In the genomic region with DNA sequence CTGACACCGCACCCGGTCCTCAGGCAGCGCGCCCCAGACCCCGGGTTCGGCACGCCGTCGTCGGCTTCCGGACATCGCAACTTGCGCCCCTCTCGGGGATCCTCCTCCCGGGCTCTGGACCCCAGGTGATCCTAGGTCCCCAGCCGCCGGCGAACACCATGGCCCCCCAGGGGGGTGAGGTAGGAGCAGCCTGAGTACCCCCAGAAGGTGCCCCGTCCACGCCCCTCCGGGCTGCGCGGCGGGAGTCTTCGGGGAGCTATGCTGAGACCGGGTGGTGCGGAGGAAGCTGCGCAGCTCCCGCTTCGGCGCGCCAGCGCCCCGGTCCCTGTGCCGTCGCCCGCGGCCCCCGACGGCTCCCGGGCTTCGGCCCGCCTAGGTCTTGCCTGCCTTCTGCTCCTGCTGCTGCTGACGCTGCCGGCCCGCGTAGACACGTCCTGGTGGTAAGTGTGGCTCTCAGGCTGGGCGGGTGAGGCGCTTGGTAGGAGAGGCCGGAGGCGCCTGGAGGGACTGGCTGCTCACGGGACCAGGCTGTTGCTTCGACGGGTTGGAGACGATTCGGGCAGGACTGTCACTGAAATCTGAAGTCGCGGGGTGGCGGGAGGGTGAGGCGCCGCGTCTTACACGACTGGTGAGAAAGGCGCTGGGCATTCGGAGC, we compare ENCODE assay signal across 9 cellular contexts. TPM values are rescaled to one million over a fixed set of nuclear protein-coding genes. Genes with fewer than 3 reads are reported as not detected.
DNase-seq lines count a peak whose midpoint lies in the region; ATAC-seq, FAIRE-seq and TF ChIP-seq lines count a peak whose summit lies in the region.
"Had no signal": no experiment of that assay in that cellular context is flagged by ENCODE, and none has a peak within 500 bp of the region (broad histone marks: within the 10 kb centered on the region; RNA-seq: fewer than 3 reads in every experiment).

No MANE protein-coding gene starts in this region.

- peak; percentile 13 for ATAC-seq in GM21619 (IDR thresholded peaks at IDR 0.05; ENCODE audit: unreplicated experiment)
- ATAC-seq in naive thymus-derived CD4-positive, alpha-beta T cell, result peak; percentile 48

- H3K36me3 Mint-ChIP-seq in T-helper 1 cell treated with Interleukin-12 subunit alpha and Interleukin-12 subunit beta and Interleukin-4 antibody, amounts not matched to agents 30 μg/mL and 1 μg/mL, for 36 hours (ENCODE audit: low read depth), result no peaks in the 10 kb centered on the region
- H3K36me3 Mint-ChIP-seq in naive thymus-derived CD4-positive, alpha-beta T cell, result no peaks in the 10 kb centered on the region

- no peaks in the 10 kb centered on the region for H4K20me1 ChIP-seq in H1 (replicated peaks in 1 of 2; ENCODE audit: control insufficient read depth in 1 of 2, insufficient read depth in 2 of 2, low read length in 2 of 2)

- H3K27ac ChIP-seq in H1 (ENCODE audit: low read depth, low read length), result no peak overlapping the region
- H3K27ac ChIP-seq in naive thymus-derived CD4-positive, alpha-beta T cell (ENCODE audit: low read depth, low read length), result no peak overlapping the region

- intact Hi-C loops in naive thymus-derived CD4-positive, alpha-beta T cell (cut with micrococcal nuclease), result loop anchor here (2.0 to 10.0 kb wide), 3 partner anchors 110 to 566 kb away; a partner anchor contains a TSS

- 0 out of 2 replicates have a peak overlapping the region, but pooled peaks have one; percentile 88 for H2BK15ac ChIP-seq in H1 (ENCODE audit: low read length)

- H3K4me1 ChIP-seq in H1 (replicated peaks in 1 of 4; ENCODE audit: control insufficient read depth in 3 of 4, insufficient read depth in 4 of 4, low read length in 3 of 4), result peaks cover 0 to 25% (median 8%) of the 10 kb centered on the region in 4 experiments; a peak in 5 of 7 replicates
- H3K4me1 ChIP-seq in naive thymus-derived CD4-positive, alpha-beta T cell (ENCODE audit: control insufficient read depth in 2 of 2, insufficient read depth in 2 of 2, low read length in 2 of 2), result peaks cover 10 to 12% of the 10 kb centered on the region in 2 donors

- peaks cover 62% of the 10 kb centered on the region for H3K27me3 Mint-ChIP-seq in T-helper 1 cell treated with Interleukin-12 subunit alpha and Interleukin-12 subunit beta and Interleukin-4 antibody, amounts not matched to agents 30 μg/mL and 1 μg/mL, for 36 hours (ENCODE audit: low read depth)
- peaks cover 10 to 57% (median 18%) of the 10 kb centered on the region in 5 donors for H3K27me3 Mint-ChIP-seq in naive thymus-derived CD4-positive, alpha-beta T cell

- no peak overlapping the region for H3K56ac ChIP-seq in H1 (replicated peaks; ENCODE audit: insufficient read length, low read depth, low read length)

- CTCF ChIA-PET in H1 (lab: Charles Lee; ENCODE audit: partially characterized antibody), result interaction anchor here (0.7 to 1.7 kb wide), 6 partner anchors 9 to 151 kb away, joined by 3 to 4 read pairs (median 3); no protein-coding TSS in a partner anchor
- CTCF ChIA-PET in naive thymus-derived CD4-positive, alpha-beta T cell (lab: Charles Lee), result interaction anchor here (1.2 kb wide), 1 partner anchor 105 kb away, joined by 3 read pairs; no protein-coding TSS in a partner anchor

- peak overlapping the region; percentile 66 to 98 for H3K4me2 ChIP-seq in H1 (ENCODE audit: insufficient read depth in 1 of 2, low read depth in 2 of 2, low read length in 2 of 2)

- H3K23ac ChIP-seq in H1 (ENCODE audit: insufficient read length), result no peak overlapping the region

- peak in 1 of 2 experiments; percentile 86 for DNase-seq in H1 (ENCODE audit: low read depth in 1 of 2, low spot score in 2 of 2)
- peak in 7 of 9 donors; percentile 22 to 46 (median 35) for DNase-seq in naive thymus-derived CD4-positive, alpha-beta T cell
- no peak for DNase-seq in NCI-H2227 treated with DMSO at 0.1 percent for 48 hours (lab: John Stamatoyannopoulos, UW)
- no peak for DNase-seq in amniotic stem cell (lab: John Stamatoyannopoulos, UW)
- no peak for DNase-seq in AG08395 (ENCODE audit: low spot score)
- DNase-seq in SKM-1 treated with dmso at 0.1 percent for 144 hours (lab: John Stamatoyannopoulos, UW; ENCODE audit: unreplicated experiment), result no peak

- no peak overlapping the region for H2BK5ac ChIP-seq in H1 (ENCODE audit: low read depth, low read length)

- no peak overlapping the region for H3K27ac Mint-ChIP-seq in T-helper 1 cell treated with Interleukin-12 subunit alpha and Interleukin-12 subunit beta and Interleukin-4 antibody, amounts not matched to agents 30 μg/mL and 1 μg/mL, for 36 hours
- H3K27ac Mint-ChIP-seq in naive thymus-derived CD4-positive, alpha-beta T cell, result no peak overlapping the region

- H3K9ac ChIP-seq in H1 (replicated peaks in 1 of 4; ENCODE audit: extremely low read depth in 1 of 4, low read depth in 3 of 4, low read length in 3 of 4), result no peak overlapping the region

- peak overlapping the region; percentile 72 to 84 (median 82) for H3K4me3 ChIP-seq in H1 (ENCODE audit: extremely low read depth in 1 of 4, insufficient read depth in 2 of 4, low read depth in 3 of 4, low read length in 4 of 4)
- H3K4me3 ChIP-seq in naive thymus-derived CD4-positive, alpha-beta T cell (ENCODE audit: low read length), result peak overlapping the region; percentile 57

- peaks cover 3% of the 10 kb centered on the region for H3K4me1 Mint-ChIP-seq in T-helper 1 cell treated with Interleukin-12 subunit alpha and Interleukin-12 subunit beta and Interleukin-4 antibody, amounts not matched to agents 30 μg/mL and 1 μg/mL, for 36 hours (ENCODE audit: low read depth)
- peaks cover 3 to 16% (median 9%) of the 10 kb centered on the region in 7 donors for H3K4me1 Mint-ChIP-seq in naive thymus-derived CD4-positive, alpha-beta T cell

- TF ChIP-seq EP300 in H1 (IDR thresholded peaks at IDR 0.05; ENCODE audit: borderline replicate concordance in 1 of 2, low read depth in 2 of 2, low read length in 2 of 2), result no peak

- H4K5ac ChIP-seq in H1 (ENCODE audit: insufficient read length, low read depth, low read length), result no peak overlapping the region

- no peaks in the 10 kb centered on the region for H3K79me2 ChIP-seq in H1 (ENCODE audit: control insufficient read depth in 1 of 2, insufficient read depth in 2 of 2, low read length in 2 of 2)

- H3K4me3 Mint-ChIP-seq in T-helper 1 cell treated with Interleukin-12 subunit alpha and Interleukin-12 subunit beta and Interleukin-4 antibody, amounts not matched to agents 30 μg/mL and 1 μg/mL, for 36 hours, result peak overlapping the region; percentile 31
- H3K4me3 Mint-ChIP-seq in naive thymus-derived CD4-positive, alpha-beta T cell, result peak overlapping the region; percentile 45 to 84 (median 74)

- H4K91ac ChIP-seq in H1 (replicated peaks; ENCODE audit: insufficient read length, low read length), result no peak overlapping the region

- H2BK120ac ChIP-seq in H1 (replicated peaks; ENCODE audit: low read depth, low read length), result no peak overlapping the region

- POLR2A ChIA-PET in H1 (lab: Charles Lee; ENCODE audit: partially characterized antibody), result interaction anchor here (0.8 to 4.0 kb wide), 5 partner anchors 14 to 205 kb away, joined by 3 to 22 read pairs (median 4); a partner anchor contains a TSS
- POLR2A ChIA-PET in naive thymus-derived CD4-positive, alpha-beta T cell (lab: Charles Lee), result no interaction called here

- H3K27me3 ChIP-seq in H1 (replicated peaks in 1 of 4; ENCODE audit: control insufficient read depth in 3 of 4, extremely low read depth in 1 of 4, insufficient read depth in 3 of 4, low read length in 3 of 4), result peaks cover 26 to 87% (median 67%) of the 10 kb centered on the region in 4 experiments
- no peaks in the 10 kb centered on the region for H3K27me3 ChIP-seq in naive thymus-derived CD4-positive, alpha-beta T cell (ENCODE audit: control insufficient read depth in 2 of 2, insufficient read depth in 2 of 2, low read length in 2 of 2)

- TF ChIP-seq RAD21 in H1 (IDR thresholded peaks at IDR 0.05 in 1 of 2, conservative IDR thresholded peaks at IDR 0.05 in 1 of 2; ENCODE audit: low read depth in 2 of 2, low read length in 2 of 2), result no peak

- peak overlapping the region; percentile 69; the same call in 1 of the 2 replicates for H4K8ac ChIP-seq in H1 (ENCODE audit: extremely low read depth, insufficient read depth, low read length)

- H3K4ac ChIP-seq in H1 (replicated peaks; ENCODE audit: insufficient read length, low read depth, low read length), result no peak overlapping the region

- WGBS in H1 (ENCODE audit: extremely low coverage in 1 of 2, insufficient coverage in 1 of 2, insufficient read length in 1 of 2, insufficient replicate concordance in 2 of 2, low coverage in 1 of 2, low lambda C conversion rate in 2 of 2, missing lambda C conversion rate in 1 of 2), 2 experiments, result 1% methylated on average over 52 of the region's 66 CpGs; no CpG with 5 or more reads in 1 of the 2 experiments

- H3K79me1 ChIP-seq in H1 (ENCODE audit: low read depth, low read length), result no peaks in the 10 kb centered on the region

- TF ChIP-seq CTCF in H1 (IDR thresholded peaks at IDR 0.05; ENCODE audit: control extremely low read depth in 1 of 3, insufficient read depth in 1 of 3, low read depth in 1 of 3, low read length in 3 of 3), result no peak

- H2BK20ac ChIP-seq in H1 (ENCODE audit: low read length), result no peak overlapping the region

- no peaks in the 10 kb centered on the region for H3K9me3 ChIP-seq in H1 (ENCODE audit: insufficient read depth in 2 of 2, low read depth in 1 of 2, low read length in 1 of 2)
- no peaks in the 10 kb centered on the region for H3K9me3 ChIP-seq in naive thymus-derived CD4-positive, alpha-beta T cell (ENCODE audit: control insufficient read depth in 2 of 3, low read length in 3 of 3)

- H3K14ac ChIP-seq in H1 (ENCODE audit: insufficient read length), result no peak overlapping the region

- no peak for FAIRE-seq in H1 (lab: Jason Lieb, UNC)

- H3K36me3 ChIP-seq in H1 (ENCODE audit: control insufficient read depth in 2 of 4, insufficient read depth in 4 of 4, low read length in 3 of 4), result no peaks in the 10 kb centered on the region; a peak in 1 of 8 replicates
- no peaks in the 10 kb centered on the region for H3K36me3 ChIP-seq in naive thymus-derived CD4-positive, alpha-beta T cell (ENCODE audit: control insufficient read depth in 2 of 3, insufficient read depth in 3 of 3, low read length in 3 of 3)

- no peak overlapping the region for H2BK12ac ChIP-seq in H1 (ENCODE audit: low read depth, low read length)

- H2AFZ ChIP-seq in H1 (ENCODE audit: low read length), result peak overlapping the region; percentile 67; the same call in 1 of the 2 replicates

- no peak overlapping the region for H2AK5ac ChIP-seq in H1 (ENCODE audit: low read depth, low read length)

- no peak for TF ChIP-seq POLR2A in H1 (IDR thresholded peaks at IDR 0.05; ENCODE audit: control extremely low read depth in 1 of 2, low read depth in 2 of 2, low read length in 2 of 2)

- no peaks in the 10 kb centered on the region for H3K9me3 Mint-ChIP-seq in T-helper 1 cell treated with Interleukin-12 subunit alpha and Interleukin-12 subunit beta and Interleukin-4 antibody, amounts not matched to agents 30 μg/mL and 1 μg/mL, for 36 hours
- H3K9me3 Mint-ChIP-seq in naive thymus-derived CD4-positive, alpha-beta T cell, result no peaks in the 10 kb centered on the region

- H3K18ac ChIP-seq in H1 (ENCODE audit: extremely low read depth, low read length), result peak overlapping the region; percentile 25; the same call in 1 of the 2 replicates

- peaks cover 17% of the 10 kb centered on the region for H3K23me2 ChIP-seq in H1 (ENCODE audit: low read depth, low read length)

RNA-seq across cellular contexts. Expression of a gene that starts 0.4 kb away (rescaled TPM):
- 0.90 and 2.0 TPM in 2 replicates for total RNA-seq in H1 (2021; fragmentation: NEBNext Ultra II Directional; extraction: Animal tissue kit (Norgen Biotek cat#: 25700))
- polyA plus RNA-seq in H1 (2011; rRNA removed), result 0.33 and 0.60 TPM in 2 replicates
- polyA plus RNA-seq in H1 (2011; cell fraction: cytosol; rRNA removed), result 0.56 TPM
- polyA plus RNA-seq in H1 (2011; cell fraction: nucleus; rRNA removed), result 1.9 TPM
- polyA plus RNA-seq in H1 (2012, experiment 1 of 2), result 0.52 to 1.2 TPM (median 0.84 TPM) in 4 replicates
- polyA plus RNA-seq in H1 (2012, experiment 2 of 2), result 0.05 TPM
- 0.30 TPM for polyA plus RNA-seq in H1 (2013, experiment 1 of 2)
- 0.28 TPM for polyA plus RNA-seq in H1 (2013, experiment 2 of 2)
- 0.59 and 0.95 TPM in 2 replicates for polyA minus RNA-seq in H1 (2011; rRNA and poly(A)+ RNA removed)
- polyA minus RNA-seq in H1 (2011; cell fraction: cytosol; rRNA and poly(A)+ RNA removed), result 0.59 TPM
- polyA minus RNA-seq in H1 (2011; cell fraction: nucleus; rRNA and poly(A)+ RNA removed), result 1.1 TPM
- under 1 TPM in 4 of 5 experiments, not detected in 1; 0.38 to 0.94 (median 0.61) TPM for total RNA-seq in naive thymus-derived CD4-positive, alpha-beta T cell
- under 1 TPM; 0.05 to 0.55 TPM for polyA plus RNA-seq in naive thymus-derived CD4-positive, alpha-beta T cell
- total RNA-seq: T-helper 2 cell treated with Interferon-gamma antibody and Interleukin-4, amounts not matched to agents 100 ng/mL and 5 ng/mL, for 36 hours had no signal

Comparison
In these comparisons a context has a peak if more than half of its experiments do, and no peak if none do; other contexts are left out.
1. DNase-seq: peak in naive thymus-derived CD4-positive, alpha-beta T cell (7 of 9); none in NCI-H2227 treated with DMSO at 0.1 percent for 48 hours (single experiment), amniotic stem cell (single experiment), AG08395 (single experiment) and SKM-1 treated with dmso at 0.1 percent for 144 hours (single experiment).